Comparison of ENCODE assay signal across 8 cellular contexts in genomic region chr10:119104653-119105024, GRCh38. TPM values are rescaled to one million over a fixed set of nuclear protein-coding genes. Genes with fewer than 3 reads are reported as not detected.
DNase-seq lines count a peak whose midpoint lies in the region; ATAC-seq and TF ChIP-seq lines count a peak whose summit lies in the region.

No MANE protein-coding gene starts in this region.

- H3K27me3 ChIP-seq in esophagus (ENCODE audit: control insufficient read depth in 1 of 2, insufficient read depth in 2 of 2, low read length in 2 of 2) (no peaks in the 10 kb centered on the region), neural cell (ENCODE audit: insufficient read depth, low read depth, low read length) (no peaks in the 10 kb centered on the region)

- H3K9me3 ChIP-seq in esophagus (ENCODE audit: control insufficient read depth in 2 of 2, insufficient read depth in 1 of 2, low read depth in 1 of 2, low read length in 1 of 2): no peaks in the 10 kb centered on the region
- H3K9me3 ChIP-seq in neural cell (ENCODE audit: low read length): no peaks in the 10 kb centered on the region

- ATAC-seq in GM19397 (IDR thresholded peaks at IDR 0.05; ENCODE audit: unreplicated experiment) (peak; percentile 5), SK-N-SH treated with all-trans-retinoic acid at 6 μM for 48 hours (peak; percentile 29), HG02759 (IDR thresholded peaks at IDR 0.05; ENCODE audit: unreplicated experiment) (no peak)

- WGBS in esophagus, 2 donors: 1% methylated on average over 22 of the region's 22 CpGs

- TF ChIP-seq CTCF in neural cell (IDR thresholded peaks at IDR 0.05; ENCODE audit: poor library complexity, severe bottlenecking): no peak

- H3K79me2 ChIP-seq in neural cell (replicated peaks; ENCODE audit: insufficient read depth, low read length): peaks cover 16% of the 10 kb centered on the region

- no peaks in the 10 kb centered on the region for H3K36me3 ChIP-seq in esophagus (ENCODE audit: control insufficient read depth in 2 of 2, insufficient read depth in 2 of 2, low read length in 1 of 2)
- H3K36me3 ChIP-seq in neural cell (ENCODE audit: insufficient read depth, low read length): no peaks in the 10 kb centered on the region

- no peaks in the 10 kb centered on the region for H3F3A ChIP-seq in neural cell (ENCODE audit: insufficient read depth, low read length, poor library complexity, severe bottlenecking)

- TF ChIP-seq RAD21 in neural cell (conservative IDR thresholded peaks at IDR 0.05): no peak

- H3K9ac ChIP-seq in neural cell (ENCODE audit: low read length): peak overlapping the region; percentile 76

- peak overlapping the region; percentile 74 to 82 for H3K4me3 ChIP-seq in esophagus (ENCODE audit: low read depth in 1 of 2, low read length in 2 of 2)
- H3K4me3 ChIP-seq in neural cell (ENCODE audit: low read length): peak overlapping the region; percentile 82

- H3K27ac ChIP-seq in esophagus (ENCODE audit: low read depth in 2 of 2, low read length in 1 of 2): peak overlapping the region; percentile 77 to 92
- H3K27ac ChIP-seq in neural cell (ENCODE audit: low read length): peak overlapping the region; percentile 37

- DNase-seq in AG08396 (ENCODE audit: low spot score) (peak; percentile 34), UCSD-AML1 (lab: John Stamatoyannopoulos, UW; ENCODE audit: unreplicated experiment) (no peak), NCI-H1105 treated with DMSO at 0.1 percent for 48 hours (lab: John Stamatoyannopoulos, UW) (no peak)

- H2AFZ ChIP-seq in neural cell (ENCODE audit: low read depth, low read length): peak overlapping the region; percentile 21

- H3K9me2 ChIP-seq in neural cell (ENCODE audit: insufficient read depth, low read length): no peaks in the 10 kb centered on the region

- H3K4me1 ChIP-seq in esophagus (ENCODE audit: control insufficient read depth in 2 of 2, insufficient read depth in 2 of 2, low read length in 1 of 2): peaks cover 0 to 7% of the 10 kb centered on the region in 2 donors

- no peaks in the 10 kb centered on the region for H4K20me1 ChIP-seq in neural cell (ENCODE audit: insufficient read depth)

- TF ChIP-seq EP300 in neural cell (conservative IDR thresholded peaks at IDR 0.05; ENCODE audit: poor library complexity, severe bottlenecking): no peak

- H3K4me2 ChIP-seq in neural cell (ENCODE audit: low read length): peak overlapping the region; percentile 73

TF ChIP-seq in SK-N-SH treated with all-trans-retinoic acid at 6 μM for 48 hours, 23 proteins besides CTCF, POLR2A, EP300 and RAD21 (continues in another document):
- TF ChIP-seq ZNF565 (CRISPR knock-in tag; conservative IDR thresholded peaks at IDR 0.05; ENCODE audit: low read depth) (no peak), GLIS3 (CRISPR knock-in tag; IDR thresholded peaks at IDR 0.05) (no peak), ESRRG (CRISPR knock-in tag; IDR thresholded peaks at IDR 0.05) (no peak), RARB (CRISPR knock-in tag; IDR thresholded peaks at IDR 0.05) (no peak), ZNF8 (CRISPR knock-in tag; IDR thresholded peaks at IDR 0.05) (no peak), CSRNP3 (CRISPR knock-in tag; IDR thresholded peaks at IDR 0.05) (no peak), POU6F1 (CRISPR knock-in tag; IDR thresholded peaks at IDR 0.05; ENCODE audit: borderline replicate concordance, low read depth) (no peak), CREB5 (CRISPR knock-in tag; IDR thresholded peaks at IDR 0.05; ENCODE audit: low read depth) (no peak), PPARA (CRISPR knock-in tag; IDR thresholded peaks at IDR 0.05; ENCODE audit: borderline replicate concordance) (no peak)

TF ChIP-seq in neural cell, 6 proteins besides CTCF, POLR2A, EP300 and RAD21:
- TF ChIP-seq SMC3 (conservative IDR thresholded peaks at IDR 0.05; ENCODE audit: poor library complexity): no peak
- no peak for TF ChIP-seq MXI1 (conservative IDR thresholded peaks at IDR 0.05; ENCODE audit: poor library complexity, severe bottlenecking)
- TF ChIP-seq POLR2AphosphoS5 (IDR thresholded peaks at IDR 0.05): peak; percentile 47
- TF ChIP-seq TAF1 (IDR thresholded peaks at IDR 0.05; ENCODE audit: low read depth): peak; percentile 23
- no peak for TF ChIP-seq EZH2 (IDR thresholded peaks at IDR 0.05; ENCODE audit: borderline replicate concordance, insufficient read depth, low read length, poor library complexity, severe bottlenecking)
- TF ChIP-seq REST (IDR thresholded peaks at IDR 0.05; ENCODE audit: borderline replicate concordance): no peak

RNA-seq across cellular contexts. Expression of gene DENND10, which starts 0.7 kb away (rescaled TPM):
- polyA plus RNA-seq in esophagus (10 to 100 TPM; 20.4 to 26.2 TPM), neural cell (81.6 and 83.3 TPM in 2 replicates)
- polyA minus RNA-seq in neural cell: 54.5 and 56.4 TPM in 2 replicates

RNA-seq across cellular contexts. Expression of gene EIF3A, which starts 24.0 kb away (rescaled TPM):
- polyA plus RNA-seq in esophagus: 10 to 100 TPM; 32.3 to 51.0 TPM
- polyA plus RNA-seq in neural cell: 37.3 and 38.6 TPM in 2 replicates
- 112 and 128 TPM in 2 replicates for polyA minus RNA-seq in neural cell
